Comparison of ENCODE assay signal across 19 cellular contexts in genomic region chr6:129321303-129321702, GRCh38.
"Had no signal": no experiment of that assay in that cellular context is flagged by ENCODE, and none has a peak within 500 bp of the region (broad histone marks: within the 10 kb centered on the region; RNA-seq: fewer than 3 reads in every experiment).

No MANE protein-coding gene starts in this region.

- H3K4me3 Mint-ChIP-seq: activated CD4-positive, alpha-beta T cell treated with anti-CD3 and anti-CD28 coated beads, Interleukin-2, amount 10 ng/mL, durations not matched to agents 7 days and 5 days; activated CD8-positive, alpha-beta T cell treated with anti-CD3 and anti-CD28 coated beads, Interleukin-2, amount 10 ng/mL, durations not matched to agents 7 days and 5 days; activated naive CD4-positive, alpha-beta T cell treated with anti-CD3 and anti-CD28 coated beads for 36 hours; activated T-cell treated with anti-CD3 and anti-CD28 coated beads, Interleukin-2, amount 50 U/mL, for 24 hours; central memory CD8-positive, alpha-beta T cell; neural crest cell; stimulated activated effector memory CD8-positive, alpha-beta T cell treated with anti-CD3 and anti-CD28 coated beads, Interleukin-12 subunit alpha, Interleukin-12 subunit beta, amount 100 ng/mL, for 72 hours; type B pancreatic cell had no signal

- H3K4me1 Mint-ChIP-seq: activated CD4-positive, alpha-beta T cell treated with anti-CD3 and anti-CD28 coated beads, Interleukin-2, amount 10 ng/mL, durations not matched to agents 7 days and 5 days; central memory CD8-positive, alpha-beta T cell; stimulated activated effector memory CD8-positive, alpha-beta T cell treated with anti-CD3 and anti-CD28 coated beads, Interleukin-12 subunit alpha, Interleukin-12 subunit beta, amount 100 ng/mL, for 72 hours had no signal

- H3K9me3 Mint-ChIP-seq: activated CD4-positive, alpha-beta T cell treated with anti-CD3 and anti-CD28 coated beads, Interleukin-2, amount 10 ng/mL, durations not matched to agents 7 days and 5 days; activated naive CD4-positive, alpha-beta T cell treated with anti-CD3 and anti-CD28 coated beads for 36 hours; activated T-cell treated with anti-CD3 and anti-CD28 coated beads, Interleukin-2, amount 50 U/mL, for 24 hours; activated T-helper 2 cell treated with anti-CD3 and anti-CD28 coated beads, Interferon-gamma antibody, Interleukin-2, Interleukin-4, amounts not matched to agents 10 μg/mL and 5 μg/mL and 100 μg/mL, durations not matched to agents 14 hours and 24 hours and 36 hours; central memory CD8-positive, alpha-beta T cell; neural crest cell; stimulated activated effector memory CD8-positive, alpha-beta T cell treated with anti-CD3 and anti-CD28 coated beads, Interleukin-12 subunit alpha, Interleukin-12 subunit beta, amount 100 ng/mL, for 72 hours; type B pancreatic cell had no signal

- H3K36me3 Mint-ChIP-seq: stimulated activated effector memory CD8-positive, alpha-beta T cell treated with anti-CD3 and anti-CD28 coated beads, Interleukin-12 subunit alpha, Interleukin-12 subunit beta, amount 100 ng/mL, for 72 hours had no signal

- H3K27ac Mint-ChIP-seq: activated CD4-positive, alpha-beta T cell treated with anti-CD3 and anti-CD28 coated beads, Interleukin-2, amount 10 ng/mL, durations not matched to agents 7 days and 5 days; activated CD8-positive, alpha-beta T cell treated with anti-CD3 and anti-CD28 coated beads, Interleukin-2, amount 10 ng/mL, durations not matched to agents 7 days and 5 days; activated naive CD4-positive, alpha-beta T cell treated with anti-CD3 and anti-CD28 coated beads for 36 hours; activated T-cell treated with anti-CD3 and anti-CD28 coated beads, Interleukin-2, amount 50 U/mL, for 24 hours; activated T-helper 2 cell treated with anti-CD3 and anti-CD28 coated beads, Interferon-gamma antibody, Interleukin-2, Interleukin-4, amounts not matched to agents 10 μg/mL and 5 μg/mL and 100 μg/mL, durations not matched to agents 14 hours and 24 hours and 36 hours; stimulated activated effector memory CD8-positive, alpha-beta T cell treated with anti-CD3 and anti-CD28 coated beads, Interleukin-12 subunit alpha, Interleukin-12 subunit beta, amount 100 ng/mL, for 72 hours; type B pancreatic cell had no signal

- H3K27me3 Mint-ChIP-seq: type B pancreatic cell had no signal

- H3K4me3 ChIP-seq: coronary artery, sigmoid colon, testis had no signal

- H3K4me1 ChIP-seq: sigmoid colon, testis had no signal

- H3K9me3 ChIP-seq: sigmoid colon, testis had no signal

- H3K27me3 ChIP-seq: sigmoid colon, testis had no signal

- H3K27ac ChIP-seq: coronary artery, sigmoid colon, testis had no signal

- ATAC-seq: activated CD4-positive, CD25-positive, alpha-beta regulatory T cell treated with anti-CD3 and anti-CD28 coated beads, Interleukin-2, amount 50 U/mL, for 24 hours; activated CD8-positive, alpha-beta T cell treated with anti-CD3 and anti-CD28 coated beads, Interleukin-2, amount 10 ng/mL, durations not matched to agents 7 days and 5 days; stimulated activated effector memory CD8-positive, alpha-beta T cell treated with anti-CD3 and anti-CD28 coated beads, Interleukin-12 subunit alpha, Interleukin-12 subunit beta, amount 100 ng/mL, for 72 hours had no signal

- DNase-seq: activated CD4-positive, alpha-beta T cell treated with anti-CD3 and anti-CD28 coated beads, Interleukin-2, amount 10 ng/mL, durations not matched to agents 7 days and 5 days; activated CD8-positive, alpha-beta T cell treated with anti-CD3 and anti-CD28 coated beads, Interleukin-2, amount 10 ng/mL, durations not matched to agents 7 days and 5 days; activated naive CD4-positive, alpha-beta T cell treated with anti-CD3 and anti-CD28 coated beads for 36 hours; activated T-cell treated with anti-CD3 and anti-CD28 coated beads, Interleukin-2, amount 50 U/mL, for 24 hours; foreskin melanocyte; glutamatergic neuron; hypothalamus; sigmoid colon; stimulated activated CD4-positive, alpha-beta T cell treated with anti-CD3 and anti-CD28 coated beads, Interleukin-4, amount 100 ng/mL, for 24 hours; T-helper 1 cell; T-helper 9 cell; testis had no signal
